In the genomic region with DNA sequence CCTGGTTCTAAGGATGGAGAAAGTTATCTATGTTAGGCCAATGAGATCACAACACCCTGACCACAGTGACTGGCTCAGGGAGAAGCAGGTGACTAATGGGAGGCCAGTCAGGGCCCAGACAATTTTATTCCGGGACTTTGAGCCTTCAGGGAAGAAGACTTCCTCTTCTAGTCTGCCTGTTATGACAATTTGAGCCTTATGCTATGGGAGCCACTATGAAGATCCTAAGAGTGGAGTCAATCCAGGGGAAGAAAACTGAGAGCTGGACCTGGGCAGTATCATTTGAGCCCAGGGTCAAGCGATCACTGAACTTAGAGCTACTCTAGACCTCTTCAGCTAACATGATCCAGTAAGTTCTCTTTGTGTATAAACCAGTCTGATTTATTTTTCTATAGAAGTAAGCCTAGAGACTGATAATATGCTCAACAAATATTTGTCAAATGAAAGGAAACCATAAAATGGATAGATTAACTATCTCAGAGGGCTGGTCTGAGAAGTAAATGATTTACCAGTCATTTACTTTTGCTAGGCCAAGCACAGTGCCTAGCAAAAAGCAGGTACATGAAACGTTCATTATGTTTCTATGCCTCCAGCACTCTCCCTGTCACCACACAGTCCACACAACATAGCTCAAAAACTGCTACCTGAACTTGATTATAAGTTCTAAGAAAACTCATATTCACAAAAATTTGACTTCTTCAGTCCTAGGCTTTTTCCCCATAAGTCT, we compare ENCODE assay signal across 1 cellular context.
TF ChIP-seq lines count a peak whose summit lies in the region.

No MANE protein-coding gene starts in this region.

TF ChIP-seq in GM23338, 12 proteins besides CTCF, POLR2A, EP300 and RAD21:
- TF ChIP-seq POLR2AphosphoS5 (IDR thresholded peaks at IDR 0.05; ENCODE audit: low read depth) (no peak), ZNF462 (CRISPR knock-in tag; IDR thresholded peaks at IDR 0.05) (no peak), EZH2 (IDR thresholded peaks at IDR 0.05; ENCODE audit: low read depth, unreplicated experiment) (no peak), CREB1 (CRISPR knock-in tag; IDR thresholded peaks at IDR 0.05; ENCODE audit: low read depth) (no peak), ETS1 (IDR thresholded peaks at IDR 0.05) (no peak), NANOG (IDR thresholded peaks at IDR 0.05; ENCODE audit: borderline replicate concordance) (no peak), EZH2phosphoT487 (IDR thresholded peaks at IDR 0.05; ENCODE audit: unreplicated experiment) (no peak), ZNF331 (CRISPR knock-in tag; IDR thresholded peaks at IDR 0.05; ENCODE audit: low read depth) (no peak)
